In the genomic region with DNA sequence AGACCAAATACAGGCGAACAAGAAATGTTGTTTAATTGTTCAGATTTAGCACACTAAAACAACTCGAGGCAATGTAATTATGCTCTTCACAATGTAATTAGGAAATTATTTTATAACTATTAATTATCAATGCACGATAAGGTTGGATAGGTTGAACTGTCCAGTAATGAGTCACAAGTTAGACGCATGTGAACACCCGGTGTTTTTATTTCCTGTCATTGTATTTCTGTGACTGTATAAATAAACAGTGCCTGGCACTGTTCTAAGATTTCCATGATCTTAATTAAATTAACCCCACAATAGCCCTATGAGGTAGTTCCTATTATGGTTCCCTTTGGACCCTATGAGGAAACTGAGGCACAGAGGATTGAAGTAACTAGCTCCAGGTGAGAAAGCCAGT, we compare ENCODE assay signal across 15 cellular contexts. TPM values are rescaled to one million over a fixed set of nuclear protein-coding genes. Genes with fewer than 3 reads are reported as not detected.
DNase-seq lines count a peak whose midpoint lies in the region; ATAC-seq and TF ChIP-seq lines count a peak whose summit lies in the region.
"Had no signal": no experiment of that assay in that cellular context is flagged by ENCODE, and none has a peak within 500 bp of the region (broad histone marks: within the 10 kb centered on the region; RNA-seq: fewer than 3 reads in every experiment).

No MANE protein-coding gene starts in this region.

- peaks cover 3% of the 10 kb centered on the region for H3K27me3 Mint-ChIP-seq in CD4-positive, CD25-positive, alpha-beta regulatory T cell
- peaks cover 10% of the 10 kb centered on the region for H3K27me3 Mint-ChIP-seq in progenitor cell of endocrine pancreas

- DNase-seq in CD4-positive, CD25-positive, alpha-beta regulatory T cell, result no peak
- DNase-seq in ELR (ENCODE audit: low read depth) (peak; percentile 45), dermis microvascular lymphatic vessel endothelial cell (ENCODE audit: low read depth in 2 of 2) (peak; percentile 79 to 89), progenitor cell of endocrine pancreas (ENCODE audit: low spot score, unreplicated experiment) (no peak), DMS53 (lab: John Stamatoyannopoulos, UW) (no peak), sigmoid colon (no peak)
- no peak for DNase-seq in stimulated activated CD4-positive, alpha-beta T cell treated with anti-CD3 and anti-CD28 coated beads, Interleukin-1b, Interleukin-23, amount 100 ng/mL, for 48 hours
- DNase-seq: activated T-cell treated with anti-CD3 and anti-CD28 coated beads for 4 hours; amniotic stem cell; colonic mucosa; HFFc6; NCI-H2227 treated with DMSO at 0.1 percent for 48 hours; stimulated activated CD4-positive, alpha-beta T cell treated with anti-CD3 and anti-CD28 coated beads, Interleukin-4, amount 100 ng/mL, for 24 hours; stimulated activated naive CD4-positive, alpha-beta T cell had no signal

- 39 to 60% methylated on average over 5 of the region's 5 CpGs for WGBS in sigmoid colon, 2 donors

- H3K9me3 Mint-ChIP-seq in CD4-positive, CD25-positive, alpha-beta regulatory T cell, result peaks cover 0 to 4% (median 0%) of the 10 kb centered on the region in 7 donors
- H3K9me3 Mint-ChIP-seq in progenitor cell of endocrine pancreas (ENCODE audit: low read depth), result no peaks in the 10 kb centered on the region
- H3K9me3 Mint-ChIP-seq: mesothelial cell of epicardium had no signal

- H3K27me3 ChIP-seq in CD4-positive, CD25-positive, alpha-beta regulatory T cell (ENCODE audit: control insufficient read depth, insufficient read depth, low read length), result no peaks in the 10 kb centered on the region
- H3K27me3 ChIP-seq in sigmoid colon, result no peaks in the 10 kb centered on the region
- H3K27me3 ChIP-seq: colonic mucosa had no signal

- H3K36me3 ChIP-seq in CD4-positive, CD25-positive, alpha-beta regulatory T cell (ENCODE audit: control insufficient read depth, insufficient read depth, low read length), result no peaks in the 10 kb centered on the region
- no peaks in the 10 kb centered on the region for H3K36me3 ChIP-seq in sigmoid colon
- H3K36me3 ChIP-seq: colonic mucosa had no signal

- no peak for TF ChIP-seq POLR2A in sigmoid colon (IDR thresholded peaks at IDR 0.05)

- ATAC-seq in CD4-positive, CD25-positive, alpha-beta regulatory T cell (ENCODE audit: low read depth in 2 of 2), result no peak

- H3K4me1 ChIP-seq in CD4-positive, CD25-positive, alpha-beta regulatory T cell (ENCODE audit: control insufficient read depth, insufficient read depth, low read length, poor library complexity, severe bottlenecking), result peaks cover 27% of the 10 kb centered on the region
- no peaks in the 10 kb centered on the region for H3K4me1 ChIP-seq in sigmoid colon
- H3K4me1 ChIP-seq: colonic mucosa had no signal

- no peak overlapping the region for H3K4me3 ChIP-seq in CD4-positive, CD25-positive, alpha-beta regulatory T cell (ENCODE audit: low read depth, low read length)
- H3K4me3 ChIP-seq in sigmoid colon, result no peak overlapping the region
- H3K4me3 ChIP-seq: colonic mucosa had no signal

- H3K27ac Mint-ChIP-seq in CD4-positive, CD25-positive, alpha-beta regulatory T cell, result peak overlapping the region in 2 of 3 donors; percentile 65 to 81
- H3K27ac Mint-ChIP-seq in progenitor cell of endocrine pancreas, result peak overlapping the region; percentile 76
- H3K27ac Mint-ChIP-seq: HFFc6, mesothelial cell of epicardium had no signal

- H3K9me3 ChIP-seq in CD4-positive, CD25-positive, alpha-beta regulatory T cell (ENCODE audit: control insufficient read depth in 2 of 2, low read length in 2 of 2), result no peaks in the 10 kb centered on the region
- H3K9me3 ChIP-seq in sigmoid colon, result peaks cover 0 to 4% (median 1%) of the 10 kb centered on the region in 4 donors
- H3K9me3 ChIP-seq: colonic mucosa had no signal

- TF ChIP-seq CTCF in progenitor cell of endocrine pancreas (IDR thresholded peaks at IDR 0.05; ENCODE audit: unreplicated experiment) (no peak), sigmoid colon (IDR thresholded peaks at IDR 0.05) (no peak)

- H3K4me3 Mint-ChIP-seq in CD4-positive, CD25-positive, alpha-beta regulatory T cell, result no peak overlapping the region
- H3K4me3 Mint-ChIP-seq in progenitor cell of endocrine pancreas (ENCODE audit: low read depth), result no peak overlapping the region
- H3K4me3 Mint-ChIP-seq: HFFc6, mesothelial cell of epicardium had no signal

- peaks cover 10 to 38% (median 23%) of the 10 kb centered on the region in 4 donors for H3K4me1 Mint-ChIP-seq in CD4-positive, CD25-positive, alpha-beta regulatory T cell
- no peaks in the 10 kb centered on the region for H3K4me1 Mint-ChIP-seq in progenitor cell of endocrine pancreas (ENCODE audit: low read depth)
- H3K4me1 Mint-ChIP-seq: mesothelial cell of epicardium had no signal

- H3K36me3 Mint-ChIP-seq in CD4-positive, CD25-positive, alpha-beta regulatory T cell, result no peaks in the 10 kb centered on the region
- no peaks in the 10 kb centered on the region for H3K36me3 Mint-ChIP-seq in progenitor cell of endocrine pancreas (ENCODE audit: insufficient read depth)
- H3K36me3 Mint-ChIP-seq: mesothelial cell of epicardium had no signal

- no peak for TF ChIP-seq EP300 in sigmoid colon (IDR thresholded peaks at IDR 0.05)

- intact Hi-C loops in sigmoid colon (cut with DNase I), result no loop called here

- no peak overlapping the region for H3K27ac ChIP-seq in CD4-positive, CD25-positive, alpha-beta regulatory T cell (ENCODE audit: insufficient read depth, low read length, poor library complexity, severe bottlenecking)
- peak overlapping the region in 2 of 4 donors; percentile 22 to 28 for H3K27ac ChIP-seq in sigmoid colon
- H3K27ac ChIP-seq: colonic mucosa had no signal

RNA-seq across cellular contexts. Expression of gene C10orf105, which starts 26.2 kb away (rescaled TPM):
- total RNA-seq in CD4-positive, CD25-positive, alpha-beta regulatory T cell, result 0.52 TPM
- polyA plus RNA-seq in CD4-positive, CD25-positive, alpha-beta regulatory T cell, result under 1 TPM in 2 of 4 donors, not detected in 2; 0.05 to 0.20 TPM
- total RNA-seq in dermis microvascular lymphatic vessel endothelial cell (under 0.01 TPM in 1 of 2 replicates, not detected in the other), progenitor cell of endocrine pancreas (0.07 TPM in 1 of 2 replicates, not detected in the other), sigmoid colon (under 1 TPM in 1 of 4 donors, not detected in 3; 0.55 TPM)
- under 1 TPM in 1 of 3 donors, not detected in 2; 0.25 TPM for polyA plus RNA-seq in sigmoid colon
- total RNA-seq: HFFc6 had no signal

Comparison
In these comparisons a context has a peak if more than half of its experiments do, and no peak if none do; other contexts are left out.
1. DNase-seq: peak in ELR (single experiment) and dermis microvascular lymphatic vessel endothelial cell (2 of 2); none in CD4-positive, CD25-positive, alpha-beta regulatory T cell (0 of 3), progenitor cell of endocrine pancreas (single experiment), stimulated activated CD4-positive, alpha-beta T cell treated with anti-CD3 and anti-CD28 coated beads, Interleukin-1b, Interleukin-23, amount 100 ng/mL, for 48 hours (single experiment), DMS53 (single experiment) and sigmoid colon (single experiment).